ENCODE assay signal across 9 cellular contexts in genomic region chr22:19757140-19757984, GRCh38. TPM values are rescaled to one million over a fixed set of nuclear protein-coding genes. Genes with fewer than 3 reads are reported as not detected.
DNase-seq lines count a peak whose midpoint lies in the region; ATAC-seq and TF ChIP-seq lines count a peak whose summit lies in the region.
"Had no signal": no experiment of that assay in that cellular context is flagged by ENCODE, and none has a peak within 500 bp of the region (broad histone marks: within the 10 kb centered on the region; RNA-seq: fewer than 3 reads in every experiment).

No MANE protein-coding gene starts in this region.

- peaks cover 79% of the 10 kb centered on the region for H3K27me3 Mint-ChIP-seq in activated CD8-positive, alpha-beta memory T cell treated with anti-CD3 and anti-CD28 coated beads, Interleukin-2, amount 10 ng/mL, durations not matched to agents 7 days and 5 days

- peaks cover 6% of the 10 kb centered on the region for H3K36me3 Mint-ChIP-seq in activated CD8-positive, alpha-beta memory T cell treated with anti-CD3 and anti-CD28 coated beads, Interleukin-2, amount 10 ng/mL, durations not matched to agents 7 days and 5 days

- intact Hi-C loops in left ventricle myocardium inferior (cut with micrococcal nuclease) = no loop called here

- H3K9me3 Mint-ChIP-seq in activated CD8-positive, alpha-beta memory T cell treated with anti-CD3 and anti-CD28 coated beads, Interleukin-2, amount 10 ng/mL, durations not matched to agents 7 days and 5 days (ENCODE audit: low read depth) = no peaks in the 10 kb centered on the region

- TF ChIP-seq CTCF in left ventricle myocardium inferior (IDR thresholded peaks at IDR 0.05; ENCODE audit: borderline replicate concordance) = no peak

- H3K4me3 Mint-ChIP-seq in activated CD8-positive, alpha-beta memory T cell treated with anti-CD3 and anti-CD28 coated beads, Interleukin-2, amount 10 ng/mL, durations not matched to agents 7 days and 5 days = peak overlapping the region; percentile 29

- ATAC-seq in activated CD8-positive, alpha-beta memory T cell treated with anti-CD3 and anti-CD28 coated beads, Interleukin-2, amount 10 ng/mL, durations not matched to agents 7 days and 5 days = no peak
- ATAC-seq in HG03095 (IDR thresholded peaks at IDR 0.05; ENCODE audit: unreplicated experiment) (no peak), HG03520 (IDR thresholded peaks at IDR 0.05; ENCODE audit: unreplicated experiment) (no peak)

- H3K27me3 ChIP-seq in left ventricle myocardium inferior (ENCODE audit: low read depth) (peaks cover 94% of the 10 kb centered on the region), thymus (ENCODE audit: control insufficient read depth, insufficient read depth) (peaks cover 86% of the 10 kb centered on the region)

- H3K4me3 ChIP-seq in left ventricle myocardium inferior = peak overlapping the region; percentile 50
- H3K4me3 ChIP-seq in thymus (ENCODE audit: low read length) = peak overlapping the region; percentile 37

- H3K9me3 ChIP-seq in left ventricle myocardium inferior (replicated peaks) (no peaks in the 10 kb centered on the region), thymus (ENCODE audit: control insufficient read depth) (no peaks in the 10 kb centered on the region)

- 29% methylated on average over 16 of the region's 16 CpGs for WGBS in thymus

- CTCF ChIA-PET in activated CD8-positive, alpha-beta memory T cell treated with anti-CD3 and anti-CD28 coated beads, Interleukin-2, amount 10 ng/mL, durations not matched to agents 7 days and 5 days (lab: Charles Lee) = interaction anchor here (1.2 to 4.3 kb wide), 7 partner anchors 8 to 153 kb away, joined by 3 to 27 read pairs (median 4); partner anchors contain the start of gene GP1BB

- no peak for DNase-seq in activated CD8-positive, alpha-beta memory T cell treated with anti-CD3 and anti-CD28 coated beads, Interleukin-2, amount 10 ng/mL, durations not matched to agents 7 days and 5 days
- DNase-seq in activated CD8-positive, alpha-beta memory T cell treated with anti-CD3 and anti-CD28 coated beads, Interleukin-2, amount 50 U/mL, for 48 hours = no peak
- DNase-seq in RKO (ENCODE audit: low spot score) = peak; percentile 3
- no peak for DNase-seq in left ventricle myocardium inferior
- DNase-seq in cerebellum (ENCODE audit: low spot score) = no peak
- DNase-seq: foreskin melanocyte had no signal

- no peaks in the 10 kb centered on the region for H3K36me3 ChIP-seq in left ventricle myocardium inferior
- no peaks in the 10 kb centered on the region for H3K36me3 ChIP-seq in thymus (ENCODE audit: control insufficient read depth, insufficient read depth)

- H3K4me1 ChIP-seq in left ventricle myocardium inferior (peaks cover 42% of the 10 kb centered on the region), thymus (ENCODE audit: control insufficient read depth, insufficient read depth, low read length) (peaks cover 6% of the 10 kb centered on the region)

- H3K27ac ChIP-seq in left ventricle myocardium inferior (replicated peaks) (no peak overlapping the region), thymus (ENCODE audit: low read depth) (no peak overlapping the region)

- peaks cover 17% of the 10 kb centered on the region for H3K4me1 Mint-ChIP-seq in activated CD8-positive, alpha-beta memory T cell treated with anti-CD3 and anti-CD28 coated beads, Interleukin-2, amount 10 ng/mL, durations not matched to agents 7 days and 5 days

- no peak overlapping the region for H3K27ac Mint-ChIP-seq in activated CD8-positive, alpha-beta memory T cell treated with anti-CD3 and anti-CD28 coated beads, Interleukin-2, amount 10 ng/mL, durations not matched to agents 7 days and 5 days

RNA-seq across cellular contexts. Expression of gene TBX1, which starts 3.2 kb away (rescaled TPM):
- total RNA-seq in activated CD8-positive, alpha-beta memory T cell treated with anti-CD3 and anti-CD28 coated beads, Interleukin-2, amount 10 ng/mL, durations not matched to agents 7 days and 5 days = 1 to 10 TPM in 1 of 2 experiments, under 1 TPM in 1; 0.91 to 1.1 TPM
- 8.0 TPM for total RNA-seq in left ventricle myocardium inferior
- 0.96 TPM for polyA plus RNA-seq in thymus
- total RNA-seq in cerebellum = 0.64 TPM

RNA-seq across cellular contexts. Expression of gene GP1BB, which starts 34.0 kb away (rescaled TPM):
- not detected for total RNA-seq in activated CD8-positive, alpha-beta memory T cell treated with anti-CD3 and anti-CD28 coated beads, Interleukin-2, amount 10 ng/mL, durations not matched to agents 7 days and 5 days
- not detected for total RNA-seq in left ventricle myocardium inferior
- polyA plus RNA-seq in thymus = 9.6 TPM
- 13.7 TPM for total RNA-seq in cerebellum

RNA-seq across cellular contexts. Expression of gene SEPTIN5, which starts 43.1 kb away (rescaled TPM):
- under 1 TPM in 1 of 2 experiments, not detected in 1; 0.30 TPM for total RNA-seq in activated CD8-positive, alpha-beta memory T cell treated with anti-CD3 and anti-CD28 coated beads, Interleukin-2, amount 10 ng/mL, durations not matched to agents 7 days and 5 days
- 141 TPM for total RNA-seq in left ventricle myocardium inferior
- 22.2 TPM for polyA plus RNA-seq in thymus
- 111 TPM for total RNA-seq in cerebellum

Comparison
In these comparisons a context has a peak if more than half of its experiments do, and no peak if none do; other contexts are left out.
1. RNA of gene GP1BB, which starts 34.0 kb away (total RNA-seq): 13.7 TPM in cerebellum (single experiment); not detected in activated CD8-positive, alpha-beta memory T cell treated with anti-CD3 and anti-CD28 coated beads, Interleukin-2, amount 10 ng/mL, durations not matched to agents 7 days and 5 days and not detected in left ventricle myocardium inferior (single experiment); every median in the first group is over 10 times any median in the second.
2. RNA of gene SEPTIN5, which starts 43.1 kb away (total RNA-seq): 141 TPM in left ventricle myocardium inferior (single experiment) and 111 TPM in cerebellum (single experiment); 0.30 TPM in activated CD8-positive, alpha-beta memory T cell treated with anti-CD3 and anti-CD28 coated beads, Interleukin-2, amount 10 ng/mL, durations not matched to agents 7 days and 5 days; every median in the first group is over 10 times any median in the second.